In the genomic region with DNA sequence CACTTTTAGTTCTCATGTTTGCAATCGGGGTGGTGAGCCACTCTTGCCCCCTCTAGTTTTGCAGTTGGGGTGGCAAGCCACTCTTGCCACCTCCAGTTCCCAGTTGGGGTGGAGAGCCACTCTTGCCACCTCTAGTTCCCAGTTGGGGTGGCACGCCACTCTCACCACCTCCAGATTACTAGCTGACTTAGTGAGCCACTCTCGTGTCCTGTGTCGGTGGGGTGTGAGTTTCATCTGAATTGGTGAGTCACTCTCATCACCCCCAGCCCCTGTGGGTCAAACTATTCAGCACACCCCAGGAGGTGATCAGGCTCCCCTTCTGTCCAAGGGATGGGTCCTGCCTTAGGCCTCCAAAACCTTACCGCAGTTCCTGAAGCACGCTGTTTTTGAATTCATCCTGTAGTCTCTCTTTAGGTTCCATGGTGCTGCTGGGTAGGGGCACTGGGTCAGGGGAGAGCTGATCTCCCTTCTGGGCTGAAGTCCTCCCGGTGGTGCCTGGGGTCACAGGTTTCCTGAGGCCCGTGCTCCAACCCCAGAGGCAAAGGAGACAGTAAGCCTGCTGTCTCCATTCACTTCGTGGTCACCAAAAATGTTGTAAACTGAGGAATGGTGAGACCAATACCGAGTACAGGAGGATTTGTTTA, we compare ENCODE assay signal across 16 cellular contexts.
DNase-seq lines count a peak whose midpoint lies in the region; ATAC-seq and TF ChIP-seq lines count a peak whose summit lies in the region.
"Had no signal": no experiment of that assay in that cellular context is flagged by ENCODE, and none has a peak within 500 bp of the region (broad histone marks: within the 10 kb centered on the region; RNA-seq: fewer than 3 reads in every experiment).

No MANE protein-coding gene starts in this region.

- no peak overlapping the region for H3K14ac ChIP-seq in neuronal stem cell (ENCODE audit: low read length)

- no peak overlapping the region for H2BK5ac ChIP-seq in neuronal stem cell (ENCODE audit: low read length)

- peak overlapping the region; percentile 21 for H3K18ac ChIP-seq in neuronal stem cell (ENCODE audit: low read length)

- no peaks in the 10 kb centered on the region for H3K9me3 Mint-ChIP-seq in T-helper 2 cell treated with Interferon-gamma antibody and Interleukin-4, amounts not matched to agents 5 μg/mL and 100 μg/mL, for 36 hours
- peaks cover 10% of the 10 kb centered on the region for H3K9me3 Mint-ChIP-seq in endodermal cell
- H3K9me3 Mint-ChIP-seq: activated T-cell treated with anti-CD3 and anti-CD28 coated beads, Interleukin-2, amount 50 U/mL, for 24 hours; CD4-positive, alpha-beta T cell; type B pancreatic cell had no signal

- ATAC-seq in thoracic aorta (ENCODE audit: insufficient number of reproducible peaks, low FRiP score, low read depth) = no peak
- ATAC-seq in HG02571 (IDR thresholded peaks at IDR 0.05; ENCODE audit: unreplicated experiment) = no peak

- no peak overlapping the region for H3K4me3 ChIP-seq in endodermal cell (ENCODE audit: low read length)
- H3K4me3 ChIP-seq in neuronal stem cell (ENCODE audit: low read length in 2 of 2) = no peak overlapping the region
- peak overlapping the region; percentile 71 for H3K4me3 ChIP-seq in thoracic aorta

- no peak overlapping the region for H3K9ac ChIP-seq in endodermal cell (ENCODE audit: extremely low read depth, low read length, poor library complexity, severe bottlenecking)
- no peak overlapping the region for H3K9ac ChIP-seq in neuronal stem cell (ENCODE audit: low read depth, low read length, poor library complexity)

- H3K27me3 ChIP-seq in endodermal cell (ENCODE audit: control insufficient read depth, insufficient read depth, low read length, poor library complexity, severe bottlenecking) (no peaks in the 10 kb centered on the region), neuronal stem cell (ENCODE audit: control insufficient read depth in 3 of 3, insufficient read depth in 3 of 3, low read depth in 1 of 3, low read length in 3 of 3) (no peaks in the 10 kb centered on the region), thoracic aorta (replicated peaks; ENCODE audit: insufficient read depth) (no peaks in the 10 kb centered on the region)

- H2BK12ac ChIP-seq in neuronal stem cell (ENCODE audit: low read length) = no peak overlapping the region

- H3K9me3 ChIP-seq in endodermal cell (ENCODE audit: control insufficient read depth, low read length) = peaks cover 5% of the 10 kb centered on the region
- H3K9me3 ChIP-seq in neuronal stem cell (replicated peaks in 1 of 2; ENCODE audit: control insufficient read depth in 2 of 2, insufficient read depth in 1 of 2, low read depth in 1 of 2, low read length in 2 of 2) = no peaks in the 10 kb centered on the region
- H3K9me3 ChIP-seq in thoracic aorta = no peaks in the 10 kb centered on the region

- H3K36me3 Mint-ChIP-seq in T-helper 2 cell treated with Interferon-gamma antibody and Interleukin-4, amounts not matched to agents 5 μg/mL and 100 μg/mL, for 36 hours (ENCODE audit: low read depth) = no peaks in the 10 kb centered on the region
- no peaks in the 10 kb centered on the region for H3K36me3 Mint-ChIP-seq in endodermal cell (ENCODE audit: low read depth)
- H3K36me3 Mint-ChIP-seq: type B pancreatic cell had no signal

- H3K36me3 ChIP-seq in endodermal cell (ENCODE audit: control insufficient read depth, insufficient read depth, low read length) (no peaks in the 10 kb centered on the region), neuronal stem cell (replicated peaks in 1 of 2; ENCODE audit: control insufficient read depth in 2 of 2, insufficient read depth in 2 of 2, low read length in 2 of 2) (no peaks in the 10 kb centered on the region), thoracic aorta (no peaks in the 10 kb centered on the region)

- no peak overlapping the region for H2AK5ac ChIP-seq in neuronal stem cell (ENCODE audit: low read depth, low read length)

- 81 to 84% methylated on average over 4 to 10 of the region's 10 CpGs for WGBS in endodermal cell (ENCODE audit: insufficient coverage in 1 of 2, insufficient read length in 1 of 2), 2 experiments
- WGBS in neuronal stem cell (ENCODE audit: extremely low coverage in 2 of 2, insufficient read length in 2 of 2, insufficient replicate concordance in 1 of 2), 2 donors = no CpG with 5 or more reads among the region's 10 CpGs

- H3K27ac ChIP-seq in endodermal cell (ENCODE audit: low read depth, low read length) = no peak overlapping the region
- H3K27ac ChIP-seq in neuronal stem cell (replicated peaks; ENCODE audit: low read length) = peak overlapping the region; percentile 10
- H3K27ac ChIP-seq in thoracic aorta = peak overlapping the region; percentile 67 to 72
- H3K27ac ChIP-seq: RWPE1 had no signal

- H3K79me1 ChIP-seq in neuronal stem cell (ENCODE audit: low read depth, low read length) = no peaks in the 10 kb centered on the region

- H3K27ac Mint-ChIP-seq in T-helper 2 cell treated with Interferon-gamma antibody and Interleukin-4, amounts not matched to agents 5 μg/mL and 100 μg/mL, for 36 hours = no peak overlapping the region
- H3K27ac Mint-ChIP-seq in endodermal cell = peak overlapping the region; percentile 64
- H3K27ac Mint-ChIP-seq: activated T-cell treated with anti-CD3 and anti-CD28 coated beads, Interleukin-2, amount 50 U/mL, for 24 hours; CD4-positive, alpha-beta T cell; dendritic cell treated with granulocyte-macrophage colony-stimulating factor and Interleukin-4, amounts not matched to agents 40 ng/mL and 50 ng/mL, for 4 days; type B pancreatic cell had no signal

- no peaks in the 10 kb centered on the region for H3K4me1 Mint-ChIP-seq in T-helper 2 cell treated with Interferon-gamma antibody and Interleukin-4, amounts not matched to agents 5 μg/mL and 100 μg/mL, for 36 hours (ENCODE audit: low read depth)
- no peaks in the 10 kb centered on the region for H3K4me1 Mint-ChIP-seq in endodermal cell

- H2BK15ac ChIP-seq in neuronal stem cell (ENCODE audit: low read length) = no peak overlapping the region

- H2AFZ ChIP-seq in neuronal stem cell (ENCODE audit: low read length) = peak overlapping the region; percentile 87

- H3K27me3 Mint-ChIP-seq in T-helper 2 cell treated with Interferon-gamma antibody and Interleukin-4, amounts not matched to agents 5 μg/mL and 100 μg/mL, for 36 hours (ENCODE audit: low read depth) = no peaks in the 10 kb centered on the region
- H3K27me3 Mint-ChIP-seq in endodermal cell (ENCODE audit: insufficient read depth) = peaks cover 3% of the 10 kb centered on the region
- H3K27me3 Mint-ChIP-seq: CD4-positive, alpha-beta T cell; dendritic cell treated with granulocyte-macrophage colony-stimulating factor and Interleukin-4, amounts not matched to agents 40 ng/mL and 50 ng/mL, for 4 days had no signal

- H4K91ac ChIP-seq in neuronal stem cell (ENCODE audit: low read depth, low read length, poor library complexity) = no peak overlapping the region

- TF ChIP-seq CTCF in endodermal cell (conservative IDR thresholded peaks at IDR 0.05) (no peak), thoracic aorta (IDR thresholded peaks at IDR 0.05) (no peak)

- no peak overlapping the region for H2BK120ac ChIP-seq in neuronal stem cell (ENCODE audit: low read depth, low read length)

- H3K4me1 ChIP-seq in endodermal cell (ENCODE audit: control insufficient read depth, insufficient read depth, low read length) (no peaks in the 10 kb centered on the region), neuronal stem cell (ENCODE audit: control insufficient read depth in 2 of 2, insufficient read depth in 1 of 2, low read depth in 1 of 2, low read length in 2 of 2) (peaks cover 11 to 23% of the 10 kb centered on the region in 2 donors), thoracic aorta (ENCODE audit: control insufficient read depth in 1 of 2, low read depth in 2 of 2) (peaks cover 7 to 30% of the 10 kb centered on the region in 2 donors)

- no peak overlapping the region for H3K4me2 ChIP-seq in neuronal stem cell (ENCODE audit: insufficient read depth, low read length, poor library complexity, severe bottlenecking)

- H4K8ac ChIP-seq in neuronal stem cell (ENCODE audit: low read depth, low read length) = no peak overlapping the region

- DNase-seq in T-helper 2 cell treated with Interferon-gamma antibody and Interleukin-4, amounts not matched to agents 5 μg/mL and 100 μg/mL, for 36 hours (ENCODE audit: low spot score) = no peak
- DNase-seq in T-helper 2 cell (no peak), endodermal cell (peak; percentile 52), neuronal stem cell (ENCODE audit: low spot score) (no peak), thoracic aorta (ENCODE audit: low spot score) (no peak), NCI-H2196 (lab: John Stamatoyannopoulos, UW; ENCODE audit: unreplicated experiment) (no peak)
- DNase-seq in effector CD4-positive, alpha-beta T cell = no peak
- DNase-seq: 8988T; activated CD4-positive, alpha-beta T cell treated with anti-CD3 and anti-CD28 coated beads for 4 hours; activated T-cell treated with anti-CD3 and anti-CD28 coated beads, Interleukin-2, amount 50 U/mL, for 24 hours; CD4-positive, alpha-beta T cell; NCI-H1930 had no signal

- peak overlapping the region; percentile 37 for H3K4me3 Mint-ChIP-seq in T-helper 2 cell treated with Interferon-gamma antibody and Interleukin-4, amounts not matched to agents 5 μg/mL and 100 μg/mL, for 36 hours
- H3K4me3 Mint-ChIP-seq in endodermal cell = no peak overlapping the region
- H3K4me3 Mint-ChIP-seq: activated T-cell treated with anti-CD3 and anti-CD28 coated beads, Interleukin-2, amount 50 U/mL, for 24 hours; CD4-positive, alpha-beta T cell; dendritic cell treated with granulocyte-macrophage colony-stimulating factor and Interleukin-4, amounts not matched to agents 40 ng/mL and 50 ng/mL, for 4 days; type B pancreatic cell had no signal

- H3K4ac ChIP-seq in neuronal stem cell (ENCODE audit: low read length) = no peak overlapping the region

- H3K23ac ChIP-seq in neuronal stem cell (ENCODE audit: low read depth, low read length, poor library complexity) = no peak overlapping the region
